ENCODE assay signal across 10 cellular contexts in genomic region chr15:85742186-85742751, GRCh38. TPM values are rescaled to one million over a fixed set of nuclear protein-coding genes. Genes with fewer than 3 reads are reported as not detected.
DNase-seq lines count a peak whose midpoint lies in the region; ATAC-seq, FAIRE-seq and TF ChIP-seq lines count a peak whose summit lies in the region.
"Had no signal": no experiment of that assay in that cellular context is flagged by ENCODE, and none has a peak within 500 bp of the region (broad histone marks: within the 10 kb centered on the region; RNA-seq: fewer than 3 reads in every experiment).

No MANE protein-coding gene starts in this region.

- ATAC-seq in psoas muscle (peak; percentile 55 to 81 (median 60)), upper lobe of left lung (ENCODE audit: low FRiP score in 2 of 2) (no peak), HG03571 (IDR thresholded peaks at IDR 0.05; ENCODE audit: unreplicated experiment) (no peak)

- intact Hi-C loops in psoas muscle (cut with DNase I), result no loop called here

- peak; percentile 66 for DNase-seq in GM03348 (ENCODE audit: low spot score)
- peak; percentile 39 for DNase-seq in NCI-H446 treated with DMSO at 0.1 percent for 48 hours (lab: John Stamatoyannopoulos, UW)
- peak; percentile 42 for DNase-seq in fibroblast of pulmonary artery (ENCODE audit: low read depth)
- no peak for DNase-seq in psoas muscle
- DNase-seq in upper lobe of left lung, result no peak
- DNase-seq in stimulated activated naive CD4-positive, alpha-beta T cell (lab: John Stamatoyannopoulos, UW), result no peak
- DNase-seq in D721Med (ENCODE audit: insufficient read length, low spot score), result no peak
- DNase-seq: HCEC 1CT had no signal

- TF ChIP-seq CTCF in fibroblast of pulmonary artery (IDR thresholded peaks at IDR 0.05; ENCODE audit: low read length, missing control alignments) (no peak), psoas muscle (IDR thresholded peaks at IDR 0.05) (no peak), upper lobe of left lung (IDR thresholded peaks at IDR 0.05) (no peak), D721Med (IDR thresholded peaks at IDR 0.05; ENCODE audit: insufficient read depth, missing control alignments) (no peak)

- 37 to 58% (median 40%) methylated on average over 6 of the region's 6 CpGs for WGBS in psoas muscle, 3 donors
- 60 to 70% methylated on average over 2 to 6 of the region's 6 CpGs for WGBS in upper lobe of left lung, 2 donors

- H3K36me3 ChIP-seq in psoas muscle (ENCODE audit: insufficient read depth in 1 of 2, low read depth in 1 of 2) (peaks cover 10 to 90% of the 10 kb centered on the region in 2 donors), upper lobe of left lung (peaks cover 55 to 98% (median 87%) of the 10 kb centered on the region in 4 donors)

- no peak for TF ChIP-seq EP300 in upper lobe of left lung (IDR thresholded peaks at IDR 0.05)

- H3K4me1 ChIP-seq in psoas muscle (peaks cover 10% of the 10 kb centered on the region), upper lobe of left lung (peaks cover 0 to 6% (median 0%) of the 10 kb centered on the region in 4 donors)
- H3K4me1 ChIP-seq: SJSA1 had no signal

- H3K27ac ChIP-seq in psoas muscle (no peak overlapping the region), upper lobe of left lung (peak overlapping the region in 1 of 4 donors; percentile 38)
- H3K27ac ChIP-seq: SJSA1 had no signal

- TF ChIP-seq POLR2A in upper lobe of left lung (IDR thresholded peaks at IDR 0.05), result no peak

- H3K27me3 ChIP-seq in psoas muscle (ENCODE audit: insufficient read depth in 3 of 3, low read length in 2 of 3), result no peaks in the 10 kb centered on the region
- H3K27me3 ChIP-seq in upper lobe of left lung, result no peaks in the 10 kb centered on the region
- H3K27me3 ChIP-seq: SJSA1 had no signal

- H3K4me3 ChIP-seq in fibroblast of pulmonary artery (replicated peaks; ENCODE audit: low read depth, low read length), result no peak overlapping the region
- H3K4me3 ChIP-seq in psoas muscle, result no peak overlapping the region
- H3K4me3 ChIP-seq in upper lobe of left lung, result no peak overlapping the region
- H3K4me3 ChIP-seq: SJSA1 had no signal

- H3K9me3 ChIP-seq in psoas muscle (no peaks in the 10 kb centered on the region), upper lobe of left lung (no peaks in the 10 kb centered on the region)
- H3K9me3 ChIP-seq: SJSA1 had no signal

- no peak for FAIRE-seq in D721Med (lab: Jason Lieb, UNC)

RNA-seq across cellular contexts. Expression of gene KLHL25, which starts 52.5 kb away (rescaled TPM):
- 10 to 100 TPM in 2 of 4 donors, 1 to 10 TPM in 2; 5.5 to 15.7 (median 10.6) TPM for total RNA-seq in psoas muscle
- 10 to 100 TPM in 1 of 3 donors, 1 to 10 TPM in 2; 3.8 to 12.1 (median 6.8) TPM for polyA plus RNA-seq in psoas muscle
- total RNA-seq in upper lobe of left lung, result 10 to 100 TPM in 1 of 6 donors, 1 to 10 TPM in 5; 3.0 to 24.1 (median 5.6) TPM

Comparison
In these comparisons a context has a peak if more than half of its experiments do, and no peak if none do; other contexts are left out.
1. DNase-seq: peak in GM03348 (single experiment), NCI-H446 treated with DMSO at 0.1 percent for 48 hours (single experiment) and fibroblast of pulmonary artery (single experiment); none in psoas muscle (0 of 2), upper lobe of left lung (0 of 2), stimulated activated naive CD4-positive, alpha-beta T cell (0 of 6) and D721Med (single experiment).
2. ATAC-seq: peak in psoas muscle (4 of 4); none in upper lobe of left lung (0 of 2) and HG03571 (single experiment).